ENCODE assay signal across 8 cellular contexts in the genomic region with DNA sequence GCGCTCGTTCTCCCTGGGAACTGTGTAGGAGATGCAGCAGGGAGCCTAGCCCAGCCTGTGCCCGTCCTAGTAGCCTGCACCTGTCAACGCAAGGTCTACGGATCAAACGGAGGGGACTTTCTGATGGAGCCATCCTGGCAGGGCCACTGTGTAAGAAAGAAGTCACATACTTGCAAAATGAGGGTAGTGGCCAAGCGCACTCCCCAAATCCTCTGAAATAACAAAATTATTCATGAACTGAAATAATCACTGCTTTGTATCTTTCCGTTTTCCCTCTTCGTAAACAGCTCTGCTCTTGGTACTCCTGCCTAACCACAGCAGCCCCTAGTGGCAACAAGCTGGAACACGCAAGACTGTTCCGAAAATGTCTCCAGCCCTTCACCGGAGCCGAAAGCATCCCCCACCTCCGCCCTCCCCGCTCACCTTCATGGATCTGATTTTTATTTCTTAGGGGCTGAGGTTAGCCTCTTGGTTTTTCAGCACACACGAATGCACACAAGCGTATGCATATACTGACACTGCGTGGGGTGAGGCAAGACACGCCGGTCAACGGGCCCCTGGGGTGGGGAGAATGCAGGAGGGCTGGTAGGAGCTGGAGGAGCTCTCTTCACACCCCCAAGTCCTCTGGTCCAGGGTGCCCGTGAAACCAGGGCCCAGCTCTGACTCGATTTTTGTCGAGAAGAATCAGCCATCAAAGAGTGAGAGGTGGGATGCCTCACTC.
A peak's percentile ranks its signal among the peaks of the same experiment; 100 is the strongest.
DNase-seq lines count a peak whose midpoint lies in the region; ATAC-seq and TF ChIP-seq lines count a peak whose summit lies in the region.

No MANE protein-coding gene starts in this region.

- H3K4me3 ChIP-seq in SU-DHL-6 (ENCODE audit: insufficient read depth, low read length, poor library complexity, severe bottlenecking): no peak overlapping the region

- H3K4me3 Mint-ChIP-seq in endothelial cell (ENCODE audit: unreplicated experiment): no peak overlapping the region

- H3K9me2 ChIP-seq in SU-DHL-6 (replicated peaks; ENCODE audit: insufficient read depth, low read length): no peaks in the 10 kb centered on the region

- H3K36me3 ChIP-seq in SU-DHL-6 (ENCODE audit: low read length): no peaks in the 10 kb centered on the region

- no peak overlapping the region for H3K9ac ChIP-seq in SU-DHL-6 (ENCODE audit: low read length)

- DNase-seq in DMS53 treated with DMSO at 0.1 percent for 48 hours (lab: John Stamatoyannopoulos, UW; ENCODE audit: unreplicated experiment) (peak; percentile 29), M059J (ENCODE audit: low read depth) (peak; percentile 72), endothelial cell (ENCODE audit: low spot score) (peak; percentile 56), lung microvascular endothelial cell (ENCODE audit: low read depth in 2 of 2) (peak; percentile 65 to 77), superior temporal gyrus (ENCODE audit: extremely low spot score) (peak; percentile 88), GOT3 (lab: John Stamatoyannopoulos, UW) (no peak)

- no peak overlapping the region for H3K27ac Mint-ChIP-seq in endothelial cell (ENCODE audit: unreplicated experiment)

- H3K79me2 ChIP-seq in SU-DHL-6 (ENCODE audit: insufficient read depth, low read length): no peaks in the 10 kb centered on the region

- H2AFZ ChIP-seq in SU-DHL-6 (ENCODE audit: low read depth, low read length, severe bottlenecking): no peak overlapping the region

- H3K27me3 Mint-ChIP-seq in endothelial cell (ENCODE audit: unreplicated experiment): peaks cover 2% of the 10 kb centered on the region

- H3K4me2 ChIP-seq in SU-DHL-6 (ENCODE audit: low read depth, low read length, poor library complexity, severe bottlenecking): no peak overlapping the region

- no peaks in the 10 kb centered on the region for H3K27me3 ChIP-seq in SU-DHL-6 (ENCODE audit: low read length)

- no peak overlapping the region for H3K27ac ChIP-seq in SU-DHL-6 (ENCODE audit: low read depth, low read length)

- no peaks in the 10 kb centered on the region for H3F3A ChIP-seq in SU-DHL-6 (ENCODE audit: insufficient read depth)

- no peaks in the 10 kb centered on the region for H3K36me3 Mint-ChIP-seq in endothelial cell (ENCODE audit: low read depth, unreplicated experiment)

- TF ChIP-seq CTCF in SU-DHL-6 (IDR thresholded peaks at IDR 0.05; ENCODE audit: insufficient read depth, low read length, poor library complexity, severe bottlenecking) (peak; percentile 62), endothelial cell (IDR thresholded peaks at IDR 0.05; ENCODE audit: unreplicated experiment) (peak; percentile 73)

- H3K4me1 Mint-ChIP-seq in endothelial cell (ENCODE audit: unreplicated experiment): peaks cover 21% of the 10 kb centered on the region

- H4K20me1 ChIP-seq in SU-DHL-6 (ENCODE audit: low read depth, low read length): no peaks in the 10 kb centered on the region

- peak; percentile 60 for ATAC-seq in GM21381 (IDR thresholded peaks at IDR 0.05; ENCODE audit: unreplicated experiment)

- H3K9me3 ChIP-seq in SU-DHL-6 (ENCODE audit: insufficient read depth, low read length): no peaks in the 10 kb centered on the region

- H3K9me3 Mint-ChIP-seq in endothelial cell (ENCODE audit: unreplicated experiment): no peaks in the 10 kb centered on the region
